Comparison of ENCODE assay signal across 39 cellular contexts in genomic region chr12:24389394-24389793, GRCh38.
"Had no signal": no experiment of that assay in that cellular context is flagged by ENCODE, and none has a peak within 500 bp of the region (broad histone marks: within the 10 kb centered on the region; RNA-seq: fewer than 3 reads in every experiment).

No MANE protein-coding gene starts in this region.

- H3K36me3 Mint-ChIP-seq: activated naive CD4-positive, alpha-beta T cell treated with anti-CD3 and anti-CD28 coated beads, Interleukin-2, amount 10 ng/mL, durations not matched to agents 7 days and 5 days; activated naive CD4-positive, alpha-beta T cell treated with anti-CD3 and anti-CD28 coated beads, Interleukin-2, amount 50 U/mL, for 24 hours; activated naive CD4-positive, alpha-beta T cell treated with anti-CD3 and anti-CD28 coated beads, Interleukin-2, amount 50 U/mL, for 72 hours; activated naive CD8-positive, alpha-beta T cell; activated naive CD8-positive, alpha-beta T cell treated with anti-CD3 and anti-CD28 coated beads for 36 hours; activated naive CD8-positive, alpha-beta T cell treated with anti-CD3 and anti-CD28 coated beads, Interleukin-2, amount 10 ng/mL, durations not matched to agents 7 days and 5 days had no signal

- H3K4me1 ChIP-seq: adrenal gland, ascending aorta, body of pancreas, breast epithelium had no signal

- ATAC-seq: activated naive CD4-positive, alpha-beta T cell treated with anti-CD3 and anti-CD28 coated beads, Interleukin-2, amount 50 U/mL, for 72 hours; activated naive CD8-positive, alpha-beta T cell treated with anti-CD3 and anti-CD28 coated beads, Interleukin-2, amount 50 U/mL, for 24 hours; activated T-cell treated with anti-CD3 and anti-CD28 coated beads, Interleukin-2, amount 50 U/mL, for 4 hours; activated T-cell treated with anti-CD3 and anti-CD28 coated beads, Interleukin-2, amount 50 U/mL, for 72 hours; activated T-helper 17 cell treated with anti-CD3 and anti-CD28 coated beads, Interleukin-2, amount 50 U/mL, for 72 hours; body of pancreas had no signal

- H3K9me3 ChIP-seq: adrenal gland, body of pancreas had no signal

- FAIRE-seq: astrocyte, bronchial epithelial cell had no signal

- H3K4me3 Mint-ChIP-seq: activated naive CD4-positive, alpha-beta T cell treated with anti-CD3 and anti-CD28 coated beads for 36 hours; activated naive CD4-positive, alpha-beta T cell treated with anti-CD3 and anti-CD28 coated beads, Interleukin-2, amount 10 ng/mL, durations not matched to agents 7 days and 5 days; activated naive CD4-positive, alpha-beta T cell treated with anti-CD3 and anti-CD28 coated beads, Interleukin-2, amount 50 U/mL, for 24 hours; activated naive CD8-positive, alpha-beta T cell; activated naive CD8-positive, alpha-beta T cell treated with anti-CD3 and anti-CD28 coated beads for 36 hours; activated naive CD8-positive, alpha-beta T cell treated with anti-CD3 and anti-CD28 coated beads, Interleukin-2, amount 10 ng/mL, durations not matched to agents 7 days and 5 days; activated naive CD8-positive, alpha-beta T cell treated with anti-CD3 and anti-CD28 coated beads, Interleukin-2, amount 50 U/mL, for 24 hours; activated T-cell treated with anti-CD3 and anti-CD28 coated beads, Interleukin-2, amount 50 U/mL, for 24 hours; activated T-cell treated with anti-CD3 and anti-CD28 coated beads, Interleukin-2, amount 50 U/mL, for 4 hours; activated T-cell treated with anti-CD3 and anti-CD28 coated beads, Interleukin-2, amount 50 U/mL, for 72 hours; activated T-helper 1 cell treated with anti-CD3 and anti-CD28 coated beads, Interleukin-12 subunit alpha, Interleukin-12 subunit beta, Interleukin-2, Interleukin-4 antibody, amounts not matched to agents 30 ng/mL and 10 ng/mL and 1 ng/mL, durations not matched to agents 14 hours and 24 hours and 36 hours; activated T-helper 17 cell treated with anti-CD3 and anti-CD28 coated beads, Interleukin-2, amount 50 U/mL, for 72 hours; brain; central memory CD8-positive, alpha-beta T cell had no signal

- H3K27me3 ChIP-seq: adrenal gland, ascending aorta, body of pancreas, brain microvascular endothelial cell, breast epithelium, cardiac muscle cell had no signal

- H3K27ac ChIP-seq: adrenal gland, ascending aorta, body of pancreas, brain microvascular endothelial cell, breast epithelium, cardiac muscle cell had no signal

- H3K27me3 Mint-ChIP-seq: activated naive CD4-positive, alpha-beta T cell treated with anti-CD3 and anti-CD28 coated beads, Interleukin-2, amount 10 ng/mL, durations not matched to agents 7 days and 5 days; activated naive CD4-positive, alpha-beta T cell treated with anti-CD3 and anti-CD28 coated beads, Interleukin-2, amount 50 U/mL, for 24 hours; activated naive CD8-positive, alpha-beta T cell; activated naive CD8-positive, alpha-beta T cell treated with anti-CD3 and anti-CD28 coated beads for 36 hours; activated naive CD8-positive, alpha-beta T cell treated with anti-CD3 and anti-CD28 coated beads, Interleukin-2, amount 10 ng/mL, durations not matched to agents 7 days and 5 days; activated naive CD8-positive, alpha-beta T cell treated with anti-CD3 and anti-CD28 coated beads, Interleukin-2, amount 50 U/mL, for 24 hours; activated T-cell treated with anti-CD3 and anti-CD28 coated beads, Interleukin-2, amount 50 U/mL, for 24 hours; brain; central memory CD8-positive, alpha-beta T cell had no signal

- H3K27ac Mint-ChIP-seq: activated naive CD4-positive, alpha-beta T cell treated with anti-CD3 and anti-CD28 coated beads for 36 hours; activated naive CD4-positive, alpha-beta T cell treated with anti-CD3 and anti-CD28 coated beads, Interleukin-2, amount 10 ng/mL, durations not matched to agents 7 days and 5 days; activated naive CD4-positive, alpha-beta T cell treated with anti-CD3 and anti-CD28 coated beads, Interleukin-2, amount 50 U/mL, for 24 hours; activated naive CD4-positive, alpha-beta T cell treated with anti-CD3 and anti-CD28 coated beads, Interleukin-2, amount 50 U/mL, for 72 hours; activated naive CD8-positive, alpha-beta T cell; activated naive CD8-positive, alpha-beta T cell treated with anti-CD3 and anti-CD28 coated beads for 36 hours; activated naive CD8-positive, alpha-beta T cell treated with anti-CD3 and anti-CD28 coated beads, Interleukin-2, amount 10 ng/mL, durations not matched to agents 7 days and 5 days; activated naive CD8-positive, alpha-beta T cell treated with anti-CD3 and anti-CD28 coated beads, Interleukin-2, amount 50 U/mL, for 24 hours; activated T-cell treated with anti-CD3 and anti-CD28 coated beads, Interleukin-2, amount 50 U/mL, for 24 hours; activated T-cell treated with anti-CD3 and anti-CD28 coated beads, Interleukin-2, amount 50 U/mL, for 72 hours; activated T-helper 1 cell treated with anti-CD3 and anti-CD28 coated beads, Interleukin-12 subunit alpha, Interleukin-12 subunit beta, Interleukin-2, Interleukin-4 antibody, amounts not matched to agents 30 ng/mL and 10 ng/mL and 1 ng/mL, durations not matched to agents 14 hours and 24 hours and 36 hours; activated T-helper 17 cell treated with anti-CD3 and anti-CD28 coated beads, Interleukin-2, amount 50 U/mL, for 72 hours; activated T-helper 2 cell treated with anti-CD3 and anti-CD28 coated beads, Interferon-gamma antibody, Interleukin-2, Interleukin-4, amounts not matched to agents 10 μg/mL and 5 μg/mL and 100 μg/mL, durations not matched to agents 14 hours and 24 hours and 36 hours; brain had no signal

- DNase-seq: activated effector memory CD4-positive, alpha-beta T cell treated with anti-CD3 and anti-CD28 coated beads, Interleukin-2, amount 50 U/mL, for 16 hours; activated effector memory CD4-positive, alpha-beta T cell treated with Interleukin-2 at 50 U/mL for 16 hours; activated gamma-delta T cell; activated gamma-delta T cell treated with Interleukin-2 at 50 U/mL for 16 hours; activated naive CD4-positive, alpha-beta T cell; activated naive CD4-positive, alpha-beta T cell treated with anti-CD3 and anti-CD28 coated beads for 36 hours; activated naive CD4-positive, alpha-beta T cell treated with anti-CD3 and anti-CD28 coated beads, Interleukin-2, amount 10 ng/mL, durations not matched to agents 7 days and 5 days; activated naive CD4-positive, alpha-beta T cell treated with anti-CD3 and anti-CD28 coated beads, Interleukin-2, amount 50 U/mL, for 16 hours; activated naive CD4-positive, alpha-beta T cell treated with Interleukin-2 at 50 U/mL for 16 hours; activated naive CD8-positive, alpha-beta T cell treated with anti-CD3 and anti-CD28 coated beads for 36 hours; activated naive CD8-positive, alpha-beta T cell treated with anti-CD3 and anti-CD28 coated beads, Interleukin-2, amount 10 ng/mL, durations not matched to agents 7 days and 5 days; activated naive CD8-positive, alpha-beta T cell treated with anti-CD3 and anti-CD28 coated beads, Interleukin-2, amount 50 U/mL, for 24 hours; activated T-cell treated with anti-CD3 and anti-CD28 coated beads, Interleukin-2, amount 50 U/mL, for 24 hours; activated T-cell treated with anti-CD3 and anti-CD28 coated beads, Interleukin-2, amount 50 U/mL, for 4 hours; activated T-cell treated with anti-CD3 and anti-CD28 coated beads, Interleukin-2, amount 50 U/mL, for 48 hours; activated T-cell treated with anti-CD3 and anti-CD28 coated beads, Interleukin-2, amount 50 U/mL, for 72 hours; adrenal gland; amniotic stem cell; amygdala; anterior cingulate cortex; aorta; body of pancreas; brain microvascular endothelial cell; caudate nucleus; central memory CD4-positive, alpha-beta T cell; cerebellar nuclear complex had no signal

- H3K4me1 Mint-ChIP-seq: activated naive CD4-positive, alpha-beta T cell treated with anti-CD3 and anti-CD28 coated beads, Interleukin-2, amount 10 ng/mL, durations not matched to agents 7 days and 5 days; activated naive CD4-positive, alpha-beta T cell treated with anti-CD3 and anti-CD28 coated beads, Interleukin-2, amount 50 U/mL, for 24 hours; activated naive CD8-positive, alpha-beta T cell treated with anti-CD3 and anti-CD28 coated beads for 36 hours; activated naive CD8-positive, alpha-beta T cell treated with anti-CD3 and anti-CD28 coated beads, Interleukin-2, amount 10 ng/mL, durations not matched to agents 7 days and 5 days; activated naive CD8-positive, alpha-beta T cell treated with anti-CD3 and anti-CD28 coated beads, Interleukin-2, amount 50 U/mL, for 24 hours; activated T-helper 17 cell treated with anti-CD3 and anti-CD28 coated beads, Interleukin-2, amount 50 U/mL, for 72 hours; central memory CD8-positive, alpha-beta T cell had no signal

- H3K4me3 ChIP-seq: adrenal gland, ascending aorta, body of pancreas, breast epithelium, cardiac muscle cell had no signal

- H3K36me3 ChIP-seq: adrenal gland, ascending aorta, brain microvascular endothelial cell, breast epithelium, cardiac muscle cell had no signal
